In the genomic region with DNA sequence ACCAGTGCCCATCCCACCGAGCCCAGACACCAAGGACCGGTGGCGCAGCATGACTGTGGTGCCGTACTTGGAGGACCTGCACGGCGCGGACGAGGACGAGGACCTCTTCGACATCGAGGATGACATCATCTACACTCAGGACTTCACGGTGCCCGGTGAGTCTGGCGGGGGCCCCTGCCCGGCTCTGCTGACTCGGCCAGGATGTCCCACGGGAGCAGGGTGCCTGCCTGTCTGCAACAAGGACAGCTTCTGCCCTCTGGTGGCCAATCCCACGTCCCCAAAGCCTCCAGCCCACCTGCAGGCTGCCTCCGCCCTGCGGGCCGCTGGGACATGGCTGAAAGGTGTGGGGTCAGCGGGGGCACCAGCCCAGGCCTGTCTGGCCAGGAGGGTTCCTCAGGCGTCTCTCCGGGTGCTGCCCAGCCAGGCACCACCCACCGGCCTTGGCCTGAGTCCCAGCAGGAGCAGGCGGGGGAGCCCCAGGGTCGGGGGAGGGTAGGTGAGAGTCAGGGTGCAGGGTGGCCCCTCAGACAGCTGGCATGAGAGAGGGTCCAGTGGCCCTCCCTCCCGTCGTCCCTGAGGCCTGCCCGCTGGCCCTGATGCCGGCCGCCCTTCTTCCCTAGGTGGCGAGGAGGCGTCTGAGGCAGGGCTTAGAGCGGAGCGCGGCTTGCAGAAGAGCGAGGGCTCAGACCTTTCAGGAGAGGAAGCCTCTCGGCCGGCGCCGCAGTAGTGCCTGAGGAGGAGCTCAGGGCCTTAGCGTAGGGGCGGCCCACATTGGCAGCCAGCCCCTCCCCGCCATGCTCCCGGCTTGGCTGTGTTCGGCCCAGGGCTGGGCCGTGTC, we compare ENCODE assay signal across 9 cellular contexts. TPM values are rescaled to one million over a fixed set of nuclear protein-coding genes. Genes with fewer than 3 reads are reported as not detected.
A peak's percentile ranks its signal among the peaks of the same experiment; 100 is the strongest.
DNase-seq lines count a peak whose midpoint lies in the region; ATAC-seq, FAIRE-seq and TF ChIP-seq lines count a peak whose summit lies in the region.
"Had no signal": no experiment of that assay in that cellular context is flagged by ENCODE, and none has a peak within 500 bp of the region (broad histone marks: within the 10 kb centered on the region; RNA-seq: fewer than 3 reads in every experiment).

No MANE protein-coding gene starts in this region.

- FAIRE-seq in HTR-8/SVneo (lab: Jason Lieb, UNC): no peak

- no peak for TF ChIP-seq POLR2A in body of pancreas (IDR thresholded peaks at IDR 0.05)

- H3F3A ChIP-seq in DOHH2 (ENCODE audit: control insufficient read depth, insufficient read depth): no peaks in the 10 kb centered on the region

- H3K9me3 Mint-ChIP-seq in naive B cell: no peaks in the 10 kb centered on the region

- no peaks in the 10 kb centered on the region for H3K36me3 Mint-ChIP-seq in naive B cell

- H3K27ac ChIP-seq in DOHH2 (ENCODE audit: low read depth, low read length) (no peak overlapping the region), body of pancreas (no peak overlapping the region), caudate nucleus (ENCODE audit: low read depth, low read length) (no peak overlapping the region)

- H3K4me1 Mint-ChIP-seq in naive B cell: peaks cover 0 to under 1% (median 0%) of the 10 kb centered on the region in 3 donors

- H4K20me1 ChIP-seq in DOHH2 (ENCODE audit: control insufficient read depth, insufficient read depth, low read depth, low read length): peaks cover 3% of the 10 kb centered on the region; the same call in 1 of the 2 replicates

- WGBS in body of pancreas, 2 donors: 78 to 87% methylated on average over 21 to 45 of the region's 48 CpGs

- H3K27me3 ChIP-seq in DOHH2 (ENCODE audit: control insufficient read depth, low read length) (no peaks in the 10 kb centered on the region), body of pancreas (no peaks in the 10 kb centered on the region)

- H3K9me3 ChIP-seq in DOHH2 (ENCODE audit: control insufficient read depth, insufficient read depth, low read length) (no peaks in the 10 kb centered on the region), body of pancreas (no peaks in the 10 kb centered on the region)

- intact Hi-C loops in body of pancreas (cut with DNase I): no loop called here

- no peaks in the 10 kb centered on the region for H3K4me1 ChIP-seq in DOHH2 (ENCODE audit: control insufficient read depth, low read length)
- H3K4me1 ChIP-seq in body of pancreas: peaks cover 11% of the 10 kb centered on the region

- H3K4me3 ChIP-seq in DOHH2 (ENCODE audit: low read length) (no peak overlapping the region), body of pancreas (no peak overlapping the region)

- H3K4me3 Mint-ChIP-seq in naive B cell: no peak overlapping the region

- DNase-seq in HTR-8/SVneo (ENCODE audit: insufficient read length, low spot score) (peak; percentile 43), body of pancreas (peak in 1 of 4 donors; percentile 45), naive B cell (no peak), caudate nucleus (lab: John Stamatoyannopoulos, UW) (no peak), KG1 (lab: John Stamatoyannopoulos, UW) (no peak), hippocampal formation (lab: John Stamatoyannopoulos, UW) (no peak)
- DNase-seq: cortex of kidney had no signal

- H3K27me3 Mint-ChIP-seq in naive B cell: no peaks in the 10 kb centered on the region

- ATAC-seq in body of pancreas (no peak), naive B cell (ENCODE audit: low read depth in 2 of 2) (peak; percentile 37 to 49), HG03135 (IDR thresholded peaks at IDR 0.05; ENCODE audit: unreplicated experiment) (no peak)

- no peak overlapping the region for H3K27ac Mint-ChIP-seq in naive B cell

- no peak overlapping the region for H3K4me2 ChIP-seq in DOHH2 (ENCODE audit: low read length)

- no peaks in the 10 kb centered on the region for H3K9me2 ChIP-seq in DOHH2 (replicated peaks; ENCODE audit: control insufficient read depth, low read length)

- peaks cover 22% of the 10 kb centered on the region for H3K79me2 ChIP-seq in DOHH2 (ENCODE audit: control insufficient read depth, low read length)

- peak; percentile 62 for TF ChIP-seq CTCF in DOHH2 (IDR thresholded peaks at IDR 0.05; ENCODE audit: low read depth, low read length, poor library complexity, severe bottlenecking)
- peak in 4 of 7 experiments; percentile 18 to 33 (median 26) for TF ChIP-seq CTCF in body of pancreas (IDR thresholded peaks at IDR 0.05)

- H3K36me3 ChIP-seq in DOHH2 (ENCODE audit: control insufficient read depth, low read length) (peaks cover 65% of the 10 kb centered on the region), body of pancreas (replicated peaks in 1 of 2; ENCODE audit: insufficient read depth in 1 of 2, low read depth in 2 of 2) (peaks cover 5 to 8% of the 10 kb centered on the region in 2 donors)

RNA-seq across cellular contexts. Expression of gene CBARP, which starts 14.6 kb away (rescaled TPM):
- total RNA-seq in body of pancreas: under 1 TPM; 0.33 to 0.78 TPM
- polyA plus RNA-seq in naive B cell (ENCODE audit: low read depth in 6 of 6): not detected

RNA-seq across cellular contexts. Expression of gene STK11, which starts 17.7 kb away (rescaled TPM):
- 10 to 100 TPM; 49.0 to 68.6 TPM for total RNA-seq in body of pancreas
- 10 to 100 TPM; 11.5 to 28.1 (median 15.7) TPM for polyA plus RNA-seq in naive B cell (ENCODE audit: low read depth in 6 of 6)

RNA-seq across cellular contexts. Expression of gene ATP5F1D, which starts 18.3 kb away (rescaled TPM):
- total RNA-seq in body of pancreas: 100 to 1,000 TPM; 156 to 157 TPM
- polyA plus RNA-seq in naive B cell (ENCODE audit: low read depth in 6 of 6): 100 to 1,000 TPM; 132 to 222 (median 199) TPM

RNA-seq across cellular contexts. Expression of gene MIDN, which starts 25.1 kb away (rescaled TPM):
- total RNA-seq in body of pancreas: 10 to 100 TPM; 36.3 to 43.5 TPM
- 1 to 10 TPM in 5 of 6 donors, under 1 TPM in 1; 0.78 to 5.5 (median 2.7) TPM for polyA plus RNA-seq in naive B cell (ENCODE audit: low read depth in 6 of 6)

RNA-seq across cellular contexts. Expression of gene CIRBP, which starts 45.9 kb away (rescaled TPM):
- 100 to 1,000 TPM; 582 to 630 TPM for total RNA-seq in body of pancreas
- 100 to 1,000 TPM; 253 to 449 (median 334) TPM for polyA plus RNA-seq in naive B cell (ENCODE audit: low read depth in 6 of 6)

Comparison
In these comparisons a context has a peak if more than half of its experiments do, and no peak if none do; other contexts are left out.
1. ATAC-seq: peak in naive B cell (2 of 2); none in body of pancreas (single experiment) and HG03135 (single experiment).